8 cellular contexts compared by ENCODE assay signal in the genomic region with DNA sequence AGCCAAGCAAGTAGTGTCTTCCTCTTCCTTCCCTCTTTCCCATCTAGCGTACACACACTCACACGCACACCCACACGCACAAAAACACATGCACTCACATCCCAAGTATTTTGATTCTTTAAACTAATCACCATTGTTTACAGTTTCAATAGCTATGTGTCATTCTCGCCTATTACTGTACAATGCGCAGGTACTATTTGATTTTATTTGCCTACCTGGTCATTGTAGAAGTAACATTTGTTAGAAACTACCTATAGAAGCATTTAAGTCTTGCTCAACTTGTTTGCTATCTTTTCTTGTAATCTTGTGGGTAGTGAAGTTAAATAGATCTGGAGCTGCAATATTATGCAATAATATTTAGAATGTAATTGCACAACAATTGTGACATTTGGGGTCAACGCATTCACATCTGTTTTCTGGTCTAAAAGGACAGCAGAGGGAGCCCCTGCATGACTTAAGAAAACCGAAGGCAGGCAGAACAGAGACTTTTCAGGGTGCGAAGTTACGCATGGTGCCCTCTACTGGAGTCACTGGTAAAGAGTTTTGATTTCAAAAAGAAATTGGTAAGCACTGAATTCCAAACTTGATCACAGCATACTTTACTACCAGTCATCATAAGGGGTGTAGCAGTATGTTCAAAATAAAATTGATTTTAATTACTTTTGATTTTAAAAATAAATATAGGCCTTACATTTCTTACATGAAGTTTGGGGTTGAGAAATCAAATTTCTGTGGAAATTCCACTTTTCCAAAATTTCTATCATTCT.
A peak's percentile ranks its signal among the peaks of the same experiment; 100 is the strongest.
DNase-seq lines count a peak whose midpoint lies in the region; ATAC-seq, FAIRE-seq and TF ChIP-seq lines count a peak whose summit lies in the region.

No MANE protein-coding gene starts in this region.

- BruUV-seq in PC-3 (replicated peaks; lab: Mats Ljungman, UMichigan): no TSS peak

- no peaks in the 10 kb centered on the region for H3K9me3 ChIP-seq in HAP-1
- no peaks in the 10 kb centered on the region for H3K9me3 ChIP-seq in PC-3 (ENCODE audit: low read length)

- no peaks in the 10 kb centered on the region for H3F3A ChIP-seq in PC-3 (ENCODE audit: low read length, unreplicated experiment)

- in situ Hi-C loops in HAP-1 (cut with MboI; ENCODE audit: low sequenced_read_pairs): loop anchor here (10.0 kb wide), 1 partner anchor 393 kb away; no protein-coding TSS in a partner anchor

- POLR2A ChIA-PET in GM10248 (lab: Yijun Ruan, JAX) (no interaction called here), PC-3 (lab: Charles Lee; ENCODE audit: unreplicated experiment) (no interaction called here)

- H3K4me3 ChIP-seq in HAP-1 (no peak overlapping the region), KMS-11 (IDR thresholded peaks at IDR 0.05; ENCODE audit: insufficient read depth, low read depth, low read length) (no peak overlapping the region), PC-3 (ENCODE audit: low read length) (no peak overlapping the region), bronchial epithelial cell (ENCODE audit: low read depth, low read length) (no peak overlapping the region)

- no peaks in the 10 kb centered on the region for H3K4me1 ChIP-seq in HAP-1
- H3K4me1 ChIP-seq in KMS-11 (ENCODE audit: low read depth, poor library complexity, severe bottlenecking): peaks cover 2% of the 10 kb centered on the region
- H3K4me1 ChIP-seq in PC-3 (ENCODE audit: insufficient read depth, low read length): peaks cover 6% of the 10 kb centered on the region; the same call in 1 of the 2 replicates

- H4K20me1 ChIP-seq in KMS-11 (ENCODE audit: insufficient read depth): no peaks in the 10 kb centered on the region
- no peaks in the 10 kb centered on the region for H4K20me1 ChIP-seq in PC-3 (ENCODE audit: low read length)

- TF ChIP-seq CTCF in GM10248 (IDR thresholded peaks at IDR 0.05; ENCODE audit: control extremely low read depth, extremely low read depth, low read depth, missing control alignments): peak; percentile 75
- peak; percentile 96 for TF ChIP-seq CTCF in KMS-11 (conservative IDR thresholded peaks at IDR 0.05; ENCODE audit: low read depth, low read length)
- peak; percentile 89 for TF ChIP-seq CTCF in PC-3 (conservative IDR thresholded peaks at IDR 0.05; ENCODE audit: low read depth, low read length)
- peak; percentile 78 for TF ChIP-seq CTCF in bronchial epithelial cell (IDR thresholded peaks at IDR 0.05; ENCODE audit: insufficient read depth, low read length, severe bottlenecking)

- intact Hi-C loops in PC-3 (cut with micrococcal nuclease): loop anchor here (1.0 to 2.0 kb wide), 3 partner anchors 212 to 389 kb away; no protein-coding TSS in a partner anchor

- ATAC-seq in PC-3: peak; percentile 71

- H2AFZ ChIP-seq in KMS-11 (ENCODE audit: low read depth) (no peak overlapping the region), PC-3 (ENCODE audit: low read length) (no peak overlapping the region)

- FAIRE-seq in bronchial epithelial cell (lab: Jason Lieb, UNC): no peak

- H3K79me2 ChIP-seq in KMS-11 (ENCODE audit: insufficient read depth, low read depth) (no peaks in the 10 kb centered on the region), PC-3 (ENCODE audit: low read length) (no peaks in the 10 kb centered on the region)

- H3K27me3 ChIP-seq in HAP-1 (ENCODE audit: low read depth) (0 out of 2 replicates have a peak, but pooled peaks cover 5% of the 10 kb centered on the region), KMS-11 (ENCODE audit: insufficient read depth, low read depth) (no peaks in the 10 kb centered on the region), PC-3 (ENCODE audit: low read length) (peaks cover 23% of the 10 kb centered on the region), bronchial epithelial cell (ENCODE audit: control insufficient read depth, insufficient read depth, low read length) (no peaks in the 10 kb centered on the region)

- no peak overlapping the region for H3K27ac ChIP-seq in KMS-11
- no peak overlapping the region for H3K27ac ChIP-seq in PC-3 (ENCODE audit: low read length)

- H3K9ac ChIP-seq in KMS-11: no peak overlapping the region
- no peak overlapping the region for H3K9ac ChIP-seq in PC-3 (ENCODE audit: low read length)

- DNase-seq in 8988T (peak; percentile 13), GM10248 (ENCODE audit: extremely low spot score) (peak; percentile 53), HAP-1 (ENCODE audit: low spot score in 2 of 2) (peak; percentile 83), PC-3 (peak; percentile 81), bronchial epithelial cell (ENCODE audit: low read depth) (peak; percentile 87), kidney glomerular epithelial cell (lab: John Stamatoyannopoulos, UW) (peak; percentile 80), superior temporal gyrus (ENCODE audit: extremely low spot score) (peak; percentile 90)

- CTCF ChIA-PET in GM10248 (lab: Yijun Ruan, JAX): interaction anchor here (0.8 to 2.1 kb wide), 12 partner anchors 10 to 411 kb away, joined by 3 to 15 read pairs (median 4); no protein-coding TSS in a partner anchor
- CTCF ChIA-PET in PC-3 (lab: Charles Lee): no interaction called here

- H3K36me3 ChIP-seq in HAP-1 (replicated peaks): no peaks in the 10 kb centered on the region
- no peaks in the 10 kb centered on the region for H3K36me3 ChIP-seq in KMS-11 (ENCODE audit: insufficient read depth)
- no peaks in the 10 kb centered on the region; the same call in 1 of the 2 replicates for H3K36me3 ChIP-seq in PC-3 (ENCODE audit: low read depth, low read length)
- no peaks in the 10 kb centered on the region for H3K36me3 ChIP-seq in bronchial epithelial cell (ENCODE audit: control insufficient read depth, insufficient read depth, low read length)

- H3K4me2 ChIP-seq in KMS-11 (no peak overlapping the region), PC-3 (ENCODE audit: low read length) (no peak overlapping the region)

- no peaks in the 10 kb centered on the region for H3K9me2 ChIP-seq in PC-3 (replicated peaks; ENCODE audit: low read length)

Comparison
In these comparisons a context has a peak if more than half of its experiments do, and no peak if none do; other contexts are left out.
1. DNase-seq: peak in every context shown above with its lines; median percentile 90 in superior temporal gyrus; 87 in bronchial epithelial cell; 83 in HAP-1; 81 in PC-3; 80 in kidney glomerular epithelial cell; 53 in GM10248; 13 in 8988T.